In the genomic region with DNA sequence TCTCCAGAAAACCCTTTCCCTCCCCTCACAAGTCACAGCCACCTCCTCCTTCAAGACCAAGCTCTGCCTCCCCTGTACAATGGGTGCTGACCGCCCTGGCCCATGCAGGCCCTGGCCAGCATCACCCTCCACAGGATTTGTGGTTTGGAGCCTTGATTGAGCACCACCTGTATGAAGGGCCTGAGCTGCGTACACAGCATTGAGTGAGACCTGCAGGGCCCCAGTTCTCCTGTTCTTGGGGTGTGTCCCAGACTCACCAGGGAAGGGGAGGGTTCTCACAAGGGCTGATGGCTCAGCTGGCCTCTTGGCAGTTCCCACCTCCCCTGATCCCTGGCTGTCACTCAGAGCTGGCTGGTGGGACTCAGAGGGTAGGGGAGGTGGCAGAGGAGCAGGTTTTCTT, we compare ENCODE assay signal across 18 cellular contexts.
"Had no signal": no experiment of that assay in that cellular context is flagged by ENCODE, and none has a peak within 500 bp of the region (broad histone marks: within the 10 kb centered on the region; RNA-seq: fewer than 3 reads in every experiment).

No MANE protein-coding gene starts in this region.

- H3K9me3 Mint-ChIP-seq: activated naive CD8-positive, alpha-beta T cell treated with anti-CD3 and anti-CD28 coated beads for 36 hours; activated T-cell treated with anti-CD3 and anti-CD28 coated beads, Interleukin-2, amount 50 U/mL, for 24 hours; stimulated activated naive CD8-positive, alpha-beta T cell treated with anti-CD3 and anti-CD28 coated beads, Interleukin-15, Interleukin-2, amounts not matched to agents 100 ng/mL and 50 ng/mL, for 24 hours; T-helper 2 cell treated with Interferon-gamma antibody and Interleukin-4, amounts not matched to agents 5 μg/mL and 100 μg/mL, for 36 hours had no signal

- H3K27ac ChIP-seq: cardiac muscle cell, left lung, prostate gland, thoracic aorta had no signal

- DNase-seq: activated CD4-positive, alpha-beta T cell treated with anti-CD3 and anti-CD28 coated beads, Interleukin-2, amount 50 U/mL, for 4 hours; activated CD4-positive, CD25-positive, alpha-beta regulatory T cell treated with anti-CD3 and anti-CD28 coated beads, Interleukin-2, amount 50 U/mL, for 72 hours; activated CD8-positive, alpha-beta memory T cell treated with anti-CD3 and anti-CD28 coated beads, Interleukin-2, amount 10 ng/mL, durations not matched to agents 7 days and 5 days; activated gamma-delta T cell treated with Interleukin-2 at 50 U/mL for 16 hours; activated naive CD8-positive, alpha-beta T cell treated with anti-CD3 and anti-CD28 coated beads for 36 hours; activated T-cell treated with anti-CD3 and anti-CD28 coated beads, Interleukin-2, amount 50 U/mL, for 24 hours; effector CD8-positive, alpha-beta T cell; foreskin melanocyte; stimulated activated CD4-positive, alpha-beta T cell treated with anti-CD3 and anti-CD28 coated beads, Interleukin-2, amount 100 ng/mL, for 48 hours; SW 1271 had no signal

- H3K4me3 Mint-ChIP-seq: activated CD8-positive, alpha-beta memory T cell treated with anti-CD3 and anti-CD28 coated beads, Interleukin-2, amount 10 ng/mL, durations not matched to agents 7 days and 5 days; activated naive CD8-positive, alpha-beta T cell treated with anti-CD3 and anti-CD28 coated beads for 36 hours; activated T-cell treated with anti-CD3 and anti-CD28 coated beads, Interleukin-2, amount 50 U/mL, for 24 hours; stimulated activated naive CD8-positive, alpha-beta T cell treated with anti-CD3 and anti-CD28 coated beads, Interleukin-15, Interleukin-2, amounts not matched to agents 100 ng/mL and 50 ng/mL, for 24 hours; T-helper 2 cell treated with Interferon-gamma antibody and Interleukin-4, amounts not matched to agents 5 μg/mL and 100 μg/mL, for 36 hours had no signal

- ATAC-seq: activated CD8-positive, alpha-beta memory T cell treated with anti-CD3 and anti-CD28 coated beads, Interleukin-2, amount 10 ng/mL, durations not matched to agents 7 days and 5 days; left lung had no signal

- H3K4me3 ChIP-seq: ascending aorta, cardiac muscle cell, coronary artery, left lung, prostate gland, thoracic aorta had no signal

- H3K9me3 ChIP-seq: ascending aorta, left lung, prostate gland, thoracic aorta had no signal

- H3K27me3 Mint-ChIP-seq: activated CD8-positive, alpha-beta memory T cell treated with anti-CD3 and anti-CD28 coated beads, Interleukin-2, amount 10 ng/mL, durations not matched to agents 7 days and 5 days; activated naive CD8-positive, alpha-beta T cell treated with anti-CD3 and anti-CD28 coated beads for 36 hours; activated T-cell treated with anti-CD3 and anti-CD28 coated beads, Interleukin-2, amount 50 U/mL, for 24 hours; stimulated activated naive CD8-positive, alpha-beta T cell treated with anti-CD3 and anti-CD28 coated beads, Interleukin-15, Interleukin-2, amounts not matched to agents 100 ng/mL and 50 ng/mL, for 24 hours had no signal

- H3K27me3 ChIP-seq: ascending aorta, cardiac muscle cell had no signal

- H3K4me1 ChIP-seq: prostate gland had no signal

- H3K36me3 ChIP-seq: ascending aorta, cardiac muscle cell, left lung, prostate gland, thoracic aorta had no signal

- H3K36me3 Mint-ChIP-seq: activated CD8-positive, alpha-beta memory T cell treated with anti-CD3 and anti-CD28 coated beads, Interleukin-2, amount 10 ng/mL, durations not matched to agents 7 days and 5 days; activated naive CD8-positive, alpha-beta T cell treated with anti-CD3 and anti-CD28 coated beads for 36 hours had no signal

- H3K27ac Mint-ChIP-seq: activated CD8-positive, alpha-beta memory T cell treated with anti-CD3 and anti-CD28 coated beads, Interleukin-2, amount 10 ng/mL, durations not matched to agents 7 days and 5 days; activated naive CD8-positive, alpha-beta T cell treated with anti-CD3 and anti-CD28 coated beads for 36 hours; stimulated activated naive CD8-positive, alpha-beta T cell treated with anti-CD3 and anti-CD28 coated beads, Interleukin-15, Interleukin-2, amounts not matched to agents 100 ng/mL and 50 ng/mL, for 24 hours; T-helper 2 cell treated with Interferon-gamma antibody and Interleukin-4, amounts not matched to agents 5 μg/mL and 100 μg/mL, for 36 hours had no signal
